In genomic region chr15:92949604-92950249, GRCh38 we compare ENCODE assay signal across 13 cellular contexts. TPM values are rescaled to one million over a fixed set of nuclear protein-coding genes. Genes with fewer than 3 reads are reported as not detected.
DNase-seq lines count a peak whose midpoint lies in the region; ATAC-seq and TF ChIP-seq lines count a peak whose summit lies in the region.
"Had no signal": no experiment of that assay in that cellular context is flagged by ENCODE, and none has a peak within 500 bp of the region (broad histone marks: within the 10 kb centered on the region; RNA-seq: fewer than 3 reads in every experiment).

No MANE protein-coding gene starts in this region.

- H3K4me2 ChIP-seq in mesenchymal stem cell (ENCODE audit: low read length, poor library complexity, severe bottlenecking): no peak overlapping the region

- no peak overlapping the region for H3K23ac ChIP-seq in mesenchymal stem cell (ENCODE audit: low read length in 2 of 2)

- POLR2A ChIA-PET in CD4-positive, alpha-beta memory T cell (lab: Charles Lee; ENCODE audit: partially characterized antibody): no interaction called here

- CTCF ChIA-PET in CD4-positive, alpha-beta memory T cell (lab: Charles Lee; ENCODE audit: partially characterized antibody): interaction anchor here (1.1 kb wide), 1 partner anchor 12 kb away, joined by 4 read pairs; no protein-coding TSS in a partner anchor

- no peak overlapping the region for H2BK15ac ChIP-seq in mesenchymal stem cell (ENCODE audit: low read depth, poor library complexity, severe bottlenecking)

- H2BK5ac ChIP-seq in mesenchymal stem cell (ENCODE audit: low read depth, low read length, poor library complexity, severe bottlenecking): no peak overlapping the region

- H3K27me3 Mint-ChIP-seq in CD4-positive, alpha-beta memory T cell: no peaks in the 10 kb centered on the region
- H3K27me3 Mint-ChIP-seq in HFFc6 (ENCODE audit: insufficient read depth): peaks cover 2% of the 10 kb centered on the region
- no peaks in the 10 kb centered on the region for H3K27me3 Mint-ChIP-seq in activated naive CD8-positive, alpha-beta T cell treated with anti-CD3 and anti-CD28 coated beads for 36 hours

- no peak for ATAC-seq in HG03135 (IDR thresholded peaks at IDR 0.05; ENCODE audit: unreplicated experiment)
- ATAC-seq in GM18873 (IDR thresholded peaks at IDR 0.05; ENCODE audit: low FRiP score, unreplicated experiment): no peak

- no peak overlapping the region for H3K4me3 ChIP-seq in CD4-positive, alpha-beta memory T cell (ENCODE audit: low read length in 2 of 2)
- peak overlapping the region in 1 of 2 experiments; percentile 40 for H3K4me3 ChIP-seq in mesenchymal stem cell (ENCODE audit: insufficient read depth in 1 of 2, low read depth in 1 of 2, low read length in 2 of 2)
- H3K4me3 ChIP-seq: SJSA1, suprapubic skin had no signal

- H3K14ac ChIP-seq in mesenchymal stem cell (ENCODE audit: low read length in 2 of 2): no peak overlapping the region

- no peak overlapping the region for H2AFZ ChIP-seq in mesenchymal stem cell (ENCODE audit: low read depth, low read length)

- peaks cover 89% of the 10 kb centered on the region for H3K36me3 ChIP-seq in CD4-positive, alpha-beta memory T cell (ENCODE audit: insufficient read depth, low read length)
- H3K36me3 ChIP-seq in mesenchymal stem cell (ENCODE audit: control insufficient read depth in 1 of 2, insufficient read depth in 2 of 2, low read depth in 1 of 2, low read length in 2 of 2): peaks cover 48 to 100% of the 10 kb centered on the region in 2 experiments

- no peak for TF ChIP-seq CTCF in HFFc6 (IDR thresholded peaks at IDR 0.05)

- WGBS in mesenchymal stem cell: 98% methylated on average over 8 of the region's 10 CpGs

- no peak overlapping the region for H3K4ac ChIP-seq in mesenchymal stem cell (ENCODE audit: low read depth in 1 of 2, low read length in 2 of 2)

- no peak overlapping the region for H4K8ac ChIP-seq in mesenchymal stem cell (ENCODE audit: low read length)

- H3K4me1 ChIP-seq in CD4-positive, alpha-beta memory T cell (ENCODE audit: insufficient read depth, low read length): no peaks in the 10 kb centered on the region
- H3K4me1 ChIP-seq in mesenchymal stem cell (ENCODE audit: control insufficient read depth, insufficient read depth, low read depth, low read length): no peaks in the 10 kb centered on the region
- H3K4me1 ChIP-seq: SJSA1, suprapubic skin had no signal

- H3K4me3 Mint-ChIP-seq in CD4-positive, alpha-beta memory T cell: peak overlapping the region in 1 of 8 donors; percentile 15
- no peak overlapping the region for H3K4me3 Mint-ChIP-seq in HFFc6
- H3K4me3 Mint-ChIP-seq in activated naive CD8-positive, alpha-beta T cell treated with anti-CD3 and anti-CD28 coated beads for 36 hours: no peak overlapping the region

- H3K9me3 Mint-ChIP-seq in CD4-positive, alpha-beta memory T cell: peaks cover 0 to 46% (median 30%) of the 10 kb centered on the region in 8 donors
- H3K9me3 Mint-ChIP-seq in HFFc6: peaks cover 37% of the 10 kb centered on the region
- H3K9me3 Mint-ChIP-seq in activated naive CD8-positive, alpha-beta T cell treated with anti-CD3 and anti-CD28 coated beads for 36 hours: peaks cover 33% of the 10 kb centered on the region

- H3K36me3 Mint-ChIP-seq in CD4-positive, alpha-beta memory T cell: peaks cover 84 to 89% of the 10 kb centered on the region in 2 donors
- peaks cover 74% of the 10 kb centered on the region for H3K36me3 Mint-ChIP-seq in HFFc6 (ENCODE audit: low read depth)
- H3K36me3 Mint-ChIP-seq in activated naive CD8-positive, alpha-beta T cell treated with anti-CD3 and anti-CD28 coated beads for 36 hours: peaks cover 83% of the 10 kb centered on the region

- intact Hi-C loops in CD4-positive, alpha-beta memory T cell (cut with micrococcal nuclease): no loop called here

- no peak for DNase-seq in CD4-positive, alpha-beta memory T cell
- DNase-seq in HFFc6 (no peak), mesenchymal stem cell (no peak), OCI-M2 (lab: John Stamatoyannopoulos, UW; ENCODE audit: unreplicated experiment) (no peak)
- DNase-seq in activated naive CD8-positive, alpha-beta T cell treated with anti-CD3 and anti-CD28 coated beads for 36 hours: no peak
- DNase-seq: activated CD8-positive, alpha-beta memory T cell treated with anti-CD3 and anti-CD28 coated beads for 24 hours; NCI-H446 treated with DMSO at 0.1 percent for 48 hours; posterior cingulate gyrus; stimulated activated CD4-positive, alpha-beta T cell treated with anti-CD3 and anti-CD28 coated beads, Interleukin-4, amount 100 ng/mL, for 24 hours had no signal

- H3K27ac Mint-ChIP-seq in CD4-positive, alpha-beta memory T cell: peak overlapping the region in 4 of 7 donors; percentile 12 to 77 (median 52)
- peak overlapping the region; percentile 42; the same call in 1 of the 2 replicates for H3K27ac Mint-ChIP-seq in HFFc6
- H3K27ac Mint-ChIP-seq in activated naive CD8-positive, alpha-beta T cell treated with anti-CD3 and anti-CD28 coated beads for 36 hours: peak overlapping the region; percentile 1

- no peaks in the 10 kb centered on the region for H3K27me3 ChIP-seq in CD4-positive, alpha-beta memory T cell (ENCODE audit: insufficient read depth, low read length)
- no peaks in the 10 kb centered on the region for H3K27me3 ChIP-seq in mesenchymal stem cell (ENCODE audit: control insufficient read depth in 1 of 2, insufficient read depth in 1 of 2, low read length in 2 of 2)
- H3K27me3 ChIP-seq: SJSA1, suprapubic skin had no signal

- H3K9ac ChIP-seq in mesenchymal stem cell (ENCODE audit: low read length): no peak overlapping the region

- no peak overlapping the region for H2BK12ac ChIP-seq in mesenchymal stem cell (ENCODE audit: low read length in 2 of 2)

- no peak overlapping the region for H2AK5ac ChIP-seq in mesenchymal stem cell (ENCODE audit: low read length, severe bottlenecking)

- H2BK120ac ChIP-seq in mesenchymal stem cell (ENCODE audit: low read depth, low read length): no peak overlapping the region

- peaks cover 5 to 12% (median 6%) of the 10 kb centered on the region in 4 donors for H3K4me1 Mint-ChIP-seq in CD4-positive, alpha-beta memory T cell
- H3K4me1 Mint-ChIP-seq in HFFc6 (ENCODE audit: low read depth): peaks cover 5% of the 10 kb centered on the region; the same call in 1 of the 2 replicates
- peaks cover 7% of the 10 kb centered on the region for H3K4me1 Mint-ChIP-seq in activated naive CD8-positive, alpha-beta T cell treated with anti-CD3 and anti-CD28 coated beads for 36 hours

- peaks cover 6 to 14% of the 10 kb centered on the region in 2 donors for H3K9me3 ChIP-seq in CD4-positive, alpha-beta memory T cell (ENCODE audit: control insufficient read depth in 1 of 2, low read length in 2 of 2)
- H3K9me3 ChIP-seq in mesenchymal stem cell (ENCODE audit: control insufficient read depth, low read length): peaks cover 44% of the 10 kb centered on the region

- no peak overlapping the region for H4K91ac ChIP-seq in mesenchymal stem cell (ENCODE audit: low read length)

- no peak overlapping the region for H3K18ac ChIP-seq in mesenchymal stem cell (ENCODE audit: low read depth in 1 of 2, low read length in 2 of 2)

- H3K27ac ChIP-seq in CD4-positive, alpha-beta memory T cell (ENCODE audit: low read depth, low read length): no peak overlapping the region
- H3K27ac ChIP-seq in mesenchymal stem cell (ENCODE audit: low read length, poor library complexity, severe bottlenecking): peak overlapping the region; percentile 3
- H3K27ac ChIP-seq: SJSA1, suprapubic skin had no signal

- peaks cover 12% of the 10 kb centered on the region for H3K79me1 ChIP-seq in mesenchymal stem cell (replicated peaks; ENCODE audit: low read length, poor library complexity, severe bottlenecking)

RNA-seq across cellular contexts. Expression of gene CHD2, which starts 49.6 kb away (rescaled TPM):
- 100 to 1,000 TPM; 340 to 351 TPM for total RNA-seq in CD4-positive, alpha-beta memory T cell
- polyA plus RNA-seq in CD4-positive, alpha-beta memory T cell: 100 to 1,000 TPM in 1 of 2 donors, 10 to 100 TPM in 1; 28.4 to 108 TPM
- total RNA-seq in HFFc6 (2021; fragmentation: NEBNext Ultra II Directional; extraction: Animal tissue kit (Norgen Biotek cat#: 25700)): 10 to 100 TPM; 47.5 to 65.3 (median 57.2) TPM
- 10 to 100 TPM; 92.8 to 95.7 TPM for total RNA-seq in activated naive CD8-positive, alpha-beta T cell treated with anti-CD3 and anti-CD28 coated beads for 36 hours
- polyA plus RNA-seq in mesenchymal stem cell (2013, experiment 1 of 2): 52.6 TPM
- 52.4 TPM for polyA plus RNA-seq in mesenchymal stem cell (2013, experiment 2 of 2)

Comparison
In these comparisons a context has a peak if more than half of its experiments do, and no peak if none do; other contexts are left out.
1. H3K27ac Mint-ChIP-seq: peak in every context shown above with its lines; median percentile 52 in CD4-positive, alpha-beta memory T cell; 42 in HFFc6; 1 in activated naive CD8-positive, alpha-beta T cell treated with anti-CD3 and anti-CD28 coated beads for 36 hours.